In the genomic region with DNA sequence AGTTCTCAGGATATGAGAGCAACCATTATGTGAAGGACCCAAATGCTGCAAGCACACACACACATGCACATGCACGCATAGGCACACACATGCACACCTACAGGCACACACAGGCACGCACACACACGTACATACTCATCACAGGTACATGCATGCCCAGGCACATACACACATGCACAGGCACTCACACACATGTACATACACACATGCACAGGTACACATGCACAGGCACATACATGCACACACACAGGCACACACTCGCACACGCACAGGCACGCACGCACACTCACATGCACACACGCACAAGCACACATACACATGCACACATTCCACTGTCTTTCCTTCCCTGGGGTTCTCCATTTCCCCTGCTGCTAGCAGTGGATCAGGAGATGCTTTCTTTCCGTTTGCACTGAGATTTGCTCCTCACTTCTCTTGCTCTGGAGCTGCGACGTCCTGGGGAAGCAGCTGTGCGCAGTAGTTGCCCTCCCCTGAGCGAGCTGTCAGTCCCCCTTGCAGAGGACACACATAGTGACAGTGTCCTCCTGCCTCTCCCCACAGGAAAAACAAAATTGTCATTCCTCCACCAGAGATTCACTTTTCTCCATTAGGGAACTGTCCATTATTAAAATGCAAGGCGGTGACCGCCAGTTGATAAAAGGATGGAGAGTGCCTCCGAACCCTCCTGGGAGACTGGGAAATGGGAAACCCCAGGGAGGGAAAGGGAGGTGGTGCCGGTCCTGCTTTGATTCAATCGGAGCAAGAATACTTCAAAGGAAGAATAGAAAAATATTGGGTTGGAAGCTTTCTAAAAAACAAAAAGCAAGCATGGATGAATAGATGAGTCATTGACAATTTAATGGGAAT, we compare ENCODE assay signal across 1 cellular context.
A peak's percentile ranks its signal among the peaks of the same experiment; 100 is the strongest.
TF ChIP-seq lines count a peak whose summit lies in the region.

No MANE protein-coding gene starts in this region.

TF ChIP-seq in HepG2, 621 proteins besides CTCF, POLR2A, EP300 and RAD21:
- TF ChIP-seq, protein P1, sequence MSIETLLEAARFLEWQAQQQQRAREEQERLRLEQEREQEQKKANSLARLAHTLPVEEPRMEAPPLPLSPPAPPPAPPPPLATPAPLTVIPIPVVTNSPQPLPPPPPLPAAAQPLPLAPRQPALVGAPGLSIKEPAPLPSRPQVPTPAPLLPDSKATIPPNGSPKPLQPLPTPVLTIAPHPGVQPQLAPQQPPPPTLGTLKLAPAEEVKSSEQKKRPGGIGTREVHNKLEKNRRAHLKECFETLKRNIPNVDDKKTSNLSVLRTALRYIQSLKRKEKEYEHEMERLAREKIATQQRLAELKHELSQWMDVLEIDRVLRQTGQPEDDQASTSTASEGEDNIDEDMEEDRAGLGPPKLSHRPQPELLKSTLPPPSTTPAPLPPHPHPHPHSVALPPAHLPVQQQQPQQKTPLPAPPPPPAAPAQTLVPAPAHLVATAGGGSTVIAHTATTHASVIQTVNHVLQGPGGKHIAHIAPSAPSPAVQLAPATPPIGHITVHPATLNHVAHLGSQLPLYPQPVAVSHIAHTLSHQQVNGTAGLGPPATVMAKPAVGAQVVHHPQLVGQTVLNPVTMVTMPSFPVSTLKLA (IDR thresholded peaks at IDR 0.05) = peak; percentile 83
- 0 out of 2 replicates have a peak, but pooled peaks have one; percentile 16 for TF ChIP-seq GABPA (IDR thresholded peaks at IDR 0.05; ENCODE audit: low read depth, low read length)
- TF ChIP-seq GABPA (CRISPR knock-in tag; IDR thresholded peaks at IDR 0.05; ENCODE audit: low read depth) = no peak
- no peak for TF ChIP-seq MIXL1 (CRISPR knock-in tag; IDR thresholded peaks at IDR 0.05)
TF ChIP-seq in HepG2: peak in this region for 2.
